Comparison of ENCODE assay signal across 8 cellular contexts in the genomic region with DNA sequence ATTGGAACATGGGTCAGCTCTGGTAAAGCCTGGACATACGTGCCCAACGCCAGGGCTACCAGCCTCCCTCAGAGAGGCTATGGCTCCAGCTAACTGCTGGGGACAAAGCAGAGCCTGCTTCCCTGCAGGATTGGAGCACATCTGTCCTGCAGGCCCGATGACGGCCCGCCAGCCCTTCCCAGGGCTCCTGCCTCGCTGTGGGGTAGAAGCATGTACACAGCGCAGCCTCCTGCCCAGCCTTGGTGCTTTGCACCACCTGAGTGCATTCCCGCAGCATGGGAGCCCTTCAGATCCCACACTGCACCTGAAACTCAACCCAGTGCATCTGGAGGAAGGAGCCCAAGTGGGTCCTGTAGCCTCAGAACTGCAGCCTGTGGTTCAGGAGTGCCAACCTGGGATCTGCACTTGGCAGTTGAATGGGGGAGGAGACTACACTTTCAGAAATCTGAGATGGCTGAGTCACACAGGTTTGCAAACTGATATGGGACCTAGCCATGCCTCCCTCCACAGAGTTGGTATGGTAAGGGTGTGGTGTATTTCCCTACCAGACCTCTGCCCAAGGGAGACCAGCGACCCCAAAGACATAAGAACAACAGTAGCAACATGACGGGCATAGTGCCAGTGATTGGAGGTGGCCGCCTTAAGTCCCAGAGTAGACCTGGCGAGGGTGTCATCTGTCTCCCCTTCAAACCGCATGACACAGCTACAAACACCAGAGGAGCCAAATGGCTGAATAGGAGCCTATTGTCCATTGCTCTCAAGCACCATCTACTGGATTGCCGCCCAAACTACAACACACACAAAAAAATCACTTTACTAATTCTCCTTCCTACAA.
DNase-seq lines count a peak whose midpoint lies in the region; ATAC-seq and TF ChIP-seq lines count a peak whose summit lies in the region.

No MANE protein-coding gene starts in this region.

- H3K4me2 ChIP-seq in mammary epithelial cell (ENCODE audit: insufficient read depth, low read depth, low read length): no peak overlapping the region

- DNase-seq in heart left ventricle (no peak), Right ventricle myocardium inferior (ENCODE audit: missing footprints) (no peak), NCI-H226 (peak; percentile 5), mammary epithelial cell (peak; percentile 45), myocyte (ENCODE audit: low read depth) (peak; percentile 32)
- no peak for DNase-seq in activated CD8-positive, alpha-beta memory T cell treated with anti-CD3 and anti-CD28 coated beads, Interleukin-2, amount 10 ng/mL, durations not matched to agents 7 days and 5 days

- no peak overlapping the region for H3K4me3 Mint-ChIP-seq in activated CD8-positive, alpha-beta memory T cell treated with anti-CD3 and anti-CD28 coated beads, Interleukin-2, amount 10 ng/mL, durations not matched to agents 7 days and 5 days

- no peak overlapping the region for H3K4me3 ChIP-seq in heart left ventricle
- H3K4me3 ChIP-seq in mammary epithelial cell (replicated peaks in 1 of 3; ENCODE audit: insufficient read depth in 1 of 3, low read depth in 2 of 3, low read length in 3 of 3): no peak overlapping the region

- H3K9me3 ChIP-seq in heart left ventricle: peaks cover 0 to 10% (median 0%) of the 10 kb centered on the region in 12 donors
- H3K9me3 ChIP-seq in mammary epithelial cell (replicated peaks; ENCODE audit: insufficient read depth, low read length): no peaks in the 10 kb centered on the region

- BruUV-seq in mammary epithelial cell (replicated peaks; lab: Mats Ljungman, UMichigan): no TSS peak

- no peaks in the 10 kb centered on the region for H3K36me3 Mint-ChIP-seq in activated CD8-positive, alpha-beta memory T cell treated with anti-CD3 and anti-CD28 coated beads, Interleukin-2, amount 10 ng/mL, durations not matched to agents 7 days and 5 days

- CTCF ChIA-PET in mammary epithelial cell (lab: Charles Lee; ENCODE audit: low non-redundant PET): no interaction called here
- CTCF ChIA-PET in activated CD8-positive, alpha-beta memory T cell treated with anti-CD3 and anti-CD28 coated beads, Interleukin-2, amount 10 ng/mL, durations not matched to agents 7 days and 5 days (lab: Charles Lee): interaction anchor here (1.6 kb wide), 1 partner anchor 100 kb away, joined by 3 read pairs; no protein-coding TSS in a partner anchor

- TF ChIP-seq POLR2A in heart left ventricle (IDR thresholded peaks at IDR 0.05): no peak

- H4K20me1 ChIP-seq in mammary epithelial cell (ENCODE audit: insufficient read depth, low read length): no peaks in the 10 kb centered on the region

- in situ Hi-C loops in mammary epithelial cell (cut with MboI; ENCODE audit: low sequenced_read_pairs in 2 of 2): loop anchor here in 1 of 2 donors (5.0 to 25.0 kb wide), 2 partner anchors 100 to 615 kb away; no protein-coding TSS in a partner anchor

- no peak overlapping the region for H3K9ac ChIP-seq in mammary epithelial cell (ENCODE audit: insufficient read depth, low read length)

- H3K4me1 ChIP-seq in heart left ventricle: no peaks in the 10 kb centered on the region
- H3K4me1 ChIP-seq in mammary epithelial cell (ENCODE audit: insufficient read depth, low read length): no peaks in the 10 kb centered on the region

- intact Hi-C loops in heart left ventricle (cut with DNase I): loop anchor here in 9 of 10 donors (1.0 to 10.0 kb wide), 6 partner anchors 100 to 612 kb away; no protein-coding TSS in a partner anchor
- intact Hi-C loops in Right ventricle myocardium inferior (cut with DNase I): no loop called here
- intact Hi-C loops in mammary epithelial cell (cut with micrococcal nuclease): loop anchor here (1.0 to 10.0 kb wide), 4 partner anchors 101 to 614 kb away; no protein-coding TSS in a partner anchor

- no peaks in the 10 kb centered on the region for H3K4me1 Mint-ChIP-seq in activated CD8-positive, alpha-beta memory T cell treated with anti-CD3 and anti-CD28 coated beads, Interleukin-2, amount 10 ng/mL, durations not matched to agents 7 days and 5 days

- ATAC-seq in heart left ventricle: peak in 3 of 4 donors; percentile 54 to 71 (median 57)
- ATAC-seq in Right ventricle myocardium inferior: no peak
- ATAC-seq in HG03457 (IDR thresholded peaks at IDR 0.05; ENCODE audit: unreplicated experiment): peak; percentile 77
- no peak for ATAC-seq in activated CD8-positive, alpha-beta memory T cell treated with anti-CD3 and anti-CD28 coated beads, Interleukin-2, amount 10 ng/mL, durations not matched to agents 7 days and 5 days
- no peak for ATAC-seq in GM18907 (IDR thresholded peaks at IDR 0.05; ENCODE audit: unreplicated experiment)

- peaks cover 3% of the 10 kb centered on the region for H3K9me3 Mint-ChIP-seq in activated CD8-positive, alpha-beta memory T cell treated with anti-CD3 and anti-CD28 coated beads, Interleukin-2, amount 10 ng/mL, durations not matched to agents 7 days and 5 days (ENCODE audit: low read depth)

- H3K27me3 ChIP-seq in heart left ventricle (no peaks in the 10 kb centered on the region), mammary epithelial cell (ENCODE audit: insufficient read depth, low read length) (no peaks in the 10 kb centered on the region)

- peak overlapping the region; percentile 46 for H2AFZ ChIP-seq in mammary epithelial cell (ENCODE audit: low read depth, low read length)

- H3K79me2 ChIP-seq in mammary epithelial cell (ENCODE audit: insufficient read depth, low read length): no peaks in the 10 kb centered on the region

- WGBS in heart left ventricle, 4 donors: 38 to 57% (median 55%) methylated on average over 9 to 14 of the region's 14 CpGs
- WGBS in mammary epithelial cell (ENCODE audit: low coverage, missing lambda C conversion rate): 53% methylated on average over 12 of the region's 14 CpGs

- H3K27me3 Mint-ChIP-seq in activated CD8-positive, alpha-beta memory T cell treated with anti-CD3 and anti-CD28 coated beads, Interleukin-2, amount 10 ng/mL, durations not matched to agents 7 days and 5 days: no peaks in the 10 kb centered on the region

- H3K27ac ChIP-seq in heart left ventricle (no peak overlapping the region), mammary epithelial cell (ENCODE audit: insufficient read depth, low read depth, low read length) (no peak overlapping the region)

- H3K27ac Mint-ChIP-seq in activated CD8-positive, alpha-beta memory T cell treated with anti-CD3 and anti-CD28 coated beads, Interleukin-2, amount 10 ng/mL, durations not matched to agents 7 days and 5 days: no peak overlapping the region

- H3K36me3 ChIP-seq in heart left ventricle (no peaks in the 10 kb centered on the region), mammary epithelial cell (ENCODE audit: insufficient read depth, low read length) (no peaks in the 10 kb centered on the region)

- TF ChIP-seq CTCF in heart left ventricle (IDR thresholded peaks at IDR 0.05) (peak; percentile 24 to 56 (median 47)), mammary epithelial cell (conservative IDR thresholded peaks at IDR 0.05 in 1 of 2, IDR thresholded peaks at IDR 0.05 in 1 of 2; ENCODE audit: extremely low read depth in 1 of 2, insufficient read depth in 1 of 2, low read depth in 1 of 2, low read length in 2 of 2) (peak; percentile 70 to 77)

- dilution Hi-C loops in mammary epithelial cell (cut with HindIII; ENCODE audit: low sequenced_read_pairs): no loop called here

Comparison
In these comparisons a context has a peak if more than half of its experiments do, and no peak if none do; other contexts are left out.
1. ATAC-seq: peak in heart left ventricle (3 of 4) and HG03457 (single experiment); none in Right ventricle myocardium inferior (single experiment), activated CD8-positive, alpha-beta memory T cell treated with anti-CD3 and anti-CD28 coated beads, Interleukin-2, amount 10 ng/mL, durations not matched to agents 7 days and 5 days (single experiment) and GM18907 (single experiment).
2. DNase-seq: peak in NCI-H226 (single experiment), mammary epithelial cell (single experiment) and myocyte (single experiment); none in heart left ventricle (0 of 5), Right ventricle myocardium inferior (single experiment) and activated CD8-positive, alpha-beta memory T cell treated with anti-CD3 and anti-CD28 coated beads, Interleukin-2, amount 10 ng/mL, durations not matched to agents 7 days and 5 days (single experiment).